ENCODE assay signal across 2 cellular contexts in the genomic region with DNA sequence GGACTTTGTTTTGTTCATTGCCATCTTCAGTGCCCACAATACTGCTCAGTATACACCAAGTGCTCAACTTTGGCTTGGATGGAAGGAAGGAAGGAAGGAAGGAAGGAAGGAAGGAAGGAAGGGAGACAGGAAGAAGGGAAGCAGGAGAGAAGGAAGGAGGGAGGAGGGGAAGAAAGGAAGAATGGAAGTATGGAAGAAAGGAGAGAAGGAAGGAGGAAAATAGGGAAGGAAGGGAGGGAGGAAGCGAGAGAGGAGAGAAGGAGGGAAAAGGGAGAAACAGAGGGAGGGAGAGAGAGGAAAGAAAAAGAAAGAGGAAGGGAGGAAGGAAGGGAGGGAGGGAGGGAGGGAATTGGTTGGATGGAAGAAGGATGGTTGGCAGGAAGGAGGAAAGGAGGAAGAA.
TF ChIP-seq lines count a peak whose summit lies in the region.

No MANE protein-coding gene starts in this region.

TF ChIP-seq in HepG2, 621 proteins besides CTCF, POLR2A, EP300 and RAD21:
- no peak for TF ChIP-seq ZNF737 (CRISPR knock-in tag; IDR thresholded peaks at IDR 0.05; ENCODE audit: borderline replicate concordance)
- TF ChIP-seq, protein P1, sequence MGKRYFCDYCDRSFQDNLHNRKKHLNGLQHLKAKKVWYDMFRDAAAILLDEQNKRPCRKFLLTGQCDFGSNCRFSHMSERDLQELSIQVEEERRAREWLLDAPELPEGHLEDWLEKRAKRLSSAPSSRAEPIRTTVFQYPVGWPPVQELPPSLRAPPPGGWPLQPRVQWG (CRISPR knock-in tag; IDR thresholded peaks at IDR 0.05; ENCODE audit: borderline replicate concordance, low read depth), result no peak
- TF ChIP-seq ZBTB38 (CRISPR knock-in tag; IDR thresholded peaks at IDR 0.05), result no peak
- TF ChIP-seq HDAC6 (IDR thresholded peaks at IDR 0.05; ENCODE audit: low read depth, low read length), result no peak
- TF ChIP-seq HNRNPK (IDR thresholded peaks at IDR 0.05; ENCODE audit: low read depth, low read length, poor library complexity, severe bottlenecking), result peak; percentile 18
- TF ChIP-seq ZNF557 (CRISPR knock-in tag; IDR thresholded peaks at IDR 0.05), result no peak

TF ChIP-seq in H1, 55 proteins besides CTCF, POLR2A, EP300 and RAD21:
- TF ChIP-seq SIN3A (conservative IDR thresholded peaks at IDR 0.05 in 1 of 2, IDR thresholded peaks at IDR 0.05 in 1 of 2; ENCODE audit: low read depth in 1 of 2, low read length in 2 of 2) (no peak), TAF1 (IDR thresholded peaks at IDR 0.05; ENCODE audit: low read depth, low read length) (no peak), CHD1 (IDR thresholded peaks at IDR 0.05; ENCODE audit: low read depth, low read length) (no peak), RFX5 (IDR thresholded peaks at IDR 0.05; ENCODE audit: borderline replicate concordance, low read depth, low read length) (no peak), USF2 (IDR thresholded peaks at IDR 0.05; ENCODE audit: low read length) (no peak), SP4 (IDR thresholded peaks at IDR 0.05; ENCODE audit: low read length) (no peak), GTF2F1 (IDR thresholded peaks at IDR 0.05; ENCODE audit: borderline replicate concordance, low read depth, low read length) (no peak), ASH2L (IDR thresholded peaks at IDR 0.05; ENCODE audit: low read length) (no peak)
- TF ChIP-seq, protein P2, sequence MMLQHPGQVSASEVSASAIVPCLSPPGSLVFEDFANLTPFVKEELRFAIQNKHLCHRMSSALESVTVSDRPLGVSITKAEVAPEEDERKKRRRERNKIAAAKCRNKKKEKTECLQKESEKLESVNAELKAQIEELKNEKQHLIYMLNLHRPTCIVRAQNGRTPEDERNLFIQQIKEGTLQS (IDR thresholded peaks at IDR 0.05; ENCODE audit: insufficient read depth, low read depth, low read length), result no peak
